8 cellular contexts compared by ENCODE assay signal in genomic region chr12:102169922-102170698, GRCh38. TPM values are rescaled to one million over a fixed set of nuclear protein-coding genes. Genes with fewer than 3 reads are reported as not detected.
DNase-seq lines count a peak whose midpoint lies in the region; ATAC-seq, FAIRE-seq and TF ChIP-seq lines count a peak whose summit lies in the region.

No MANE protein-coding gene starts in this region.

- no peak overlapping the region for H3K27ac ChIP-seq in C4-2B

- DNase-seq in NCI-H460 (ENCODE audit: extremely low read depth, low read depth), result peak; percentile 39
- DNase-seq in dermis microvascular lymphatic vessel endothelial cell (ENCODE audit: low read depth in 2 of 2), result peak; percentile 25 to 64
- no peak for DNase-seq in natural killer cell
- DNase-seq in NCI-H187 (lab: John Stamatoyannopoulos, UW), result no peak
- DNase-seq in RCC 7860 (ENCODE audit: low spot score), result no peak

- TF ChIP-seq CTCF in C4-2B (conservative IDR thresholded peaks at IDR 0.05) (peak; percentile 86), natural killer cell (IDR thresholded peaks at IDR 0.05) (peak; percentile 62)

- no peak overlapping the region for H3K27ac Mint-ChIP-seq in natural killer cell

- no peaks in the 10 kb centered on the region for H3K36me3 Mint-ChIP-seq in natural killer cell

- H3K27me3 Mint-ChIP-seq in natural killer cell (ENCODE audit: low read depth in 2 of 2), result no peaks in the 10 kb centered on the region

- ATAC-seq in GM18909 (IDR thresholded peaks at IDR 0.05; ENCODE audit: poor library complexity, unreplicated experiment) (peak; percentile 56), natural killer cell (peak in 2 of 3 donors; percentile 46 to 64), GM21423 (IDR thresholded peaks at IDR 0.05; ENCODE audit: unreplicated experiment) (no peak)

- no peaks in the 10 kb centered on the region for H3K4me1 Mint-ChIP-seq in natural killer cell

- no peak overlapping the region for H3K4me3 Mint-ChIP-seq in natural killer cell

- intact Hi-C loops in natural killer cell (cut with micrococcal nuclease), result no loop called here

- no peak for FAIRE-seq in RCC 7860 (lab: Jason Lieb, UNC)

- H3K9me3 Mint-ChIP-seq in natural killer cell, result no peaks in the 10 kb centered on the region

RNA-seq across cellular contexts. Expression of gene PMCH, which starts 27.5 kb away (rescaled TPM):
- not detected in 2 replicates for total RNA-seq in NCI-H460 (2014; rRNA removed; shearing (Covaris generic))
- polyA plus RNA-seq in NCI-H460 (2014; cell fraction: nucleus; rRNA removed), result not detected in 2 replicates
- total RNA-seq in dermis microvascular lymphatic vessel endothelial cell (not detected in 2 replicates), natural killer cell (not detected)

RNA-seq across cellular contexts. Expression of gene PARPBP, which starts 50.1 kb away (rescaled TPM):
- total RNA-seq in NCI-H460 (2014; rRNA removed; shearing (Covaris generic)), result 38.2 and 43.4 TPM in 2 replicates
- polyA plus RNA-seq in NCI-H460 (2014; cell fraction: nucleus; rRNA removed), result 47.3 and 64.4 TPM in 2 replicates
- total RNA-seq in dermis microvascular lymphatic vessel endothelial cell (6.3 and 13.5 TPM in 2 replicates), natural killer cell (1 to 10 TPM; 2.8 to 5.6 (median 3.5) TPM)

RNA-seq across cellular contexts. Expression of gene NUP37, which starts 50.2 kb away (rescaled TPM):
- 92.6 TPM in 2 replicates for total RNA-seq in NCI-H460 (2014; rRNA removed; shearing (Covaris generic))
- polyA plus RNA-seq in NCI-H460 (2014; cell fraction: nucleus; rRNA removed), result 140 and 212 TPM in 2 replicates
- total RNA-seq in dermis microvascular lymphatic vessel endothelial cell (17.3 and 23.7 TPM in 2 replicates), natural killer cell (10 to 100 TPM; 10.6 to 14.7 (median 10.7) TPM)

Comparison
In these comparisons a context has a peak if more than half of its experiments do, and no peak if none do; other contexts are left out.
1. DNase-seq: peak in NCI-H460 (single experiment) and dermis microvascular lymphatic vessel endothelial cell (2 of 2); none in natural killer cell (single experiment), NCI-H187 (0 of 2) and RCC 7860 (single experiment).